1 cellular context compared by ENCODE assay signal in the genomic region with DNA sequence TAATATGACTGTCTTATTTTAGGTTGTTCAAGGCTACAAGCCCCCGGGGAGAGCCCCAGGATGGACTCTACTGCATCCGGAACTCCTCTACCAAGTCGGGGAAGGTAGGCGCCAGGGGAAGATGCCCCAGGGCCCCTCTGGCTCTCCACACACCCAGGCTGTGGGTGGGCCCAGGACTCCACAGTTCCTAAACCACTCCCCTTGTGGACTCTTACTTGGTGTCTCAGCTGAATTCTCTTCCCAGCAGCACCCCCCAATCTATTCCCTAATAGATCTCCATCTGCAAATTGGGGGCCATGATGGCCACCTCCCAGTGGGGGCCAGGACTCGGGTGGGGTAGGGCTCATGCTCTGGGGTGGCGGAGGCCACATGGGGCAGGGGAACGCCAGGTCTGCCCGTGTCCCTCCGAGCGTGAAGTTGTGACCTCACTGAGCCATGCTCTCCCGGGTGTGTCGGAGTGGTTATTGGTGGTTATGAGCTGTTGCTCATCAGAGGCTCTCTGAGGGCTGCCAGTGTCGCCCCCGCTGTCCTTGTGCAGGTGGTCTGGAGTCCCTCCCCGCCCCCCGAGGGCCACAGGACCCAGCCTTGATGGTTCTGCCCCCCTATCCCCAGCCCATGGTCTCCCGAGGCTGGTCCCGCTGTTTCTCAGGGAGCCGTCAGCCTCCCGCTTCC.
A peak's percentile ranks its signal among the peaks of the same experiment; 100 is the strongest.
TF ChIP-seq lines count a peak whose summit lies in the region.

No MANE protein-coding gene starts in this region.

TF ChIP-seq in HEK293, 187 proteins besides CTCF, POLR2A, EP300 and RAD21 (continued from another document):
- TF ChIP-seq ZNF600 (tag by site-specific recombination; IDR thresholded peaks at IDR 0.05), result peak; percentile 32; the same call in 1 of the 2 replicates
TF ChIP-seq in HEK293: peak in this region for 2.
